1 cellular context compared by ENCODE assay signal in genomic region chr14:95516554-95517209, GRCh38.
TF ChIP-seq lines count a peak whose summit lies in the region.

SYNE3 (minus strand) TSS chr14:95516650; CDS start chr14:95475821, 40,829 bp downstream.

TF ChIP-seq in HCT116, 20 proteins besides CTCF, POLR2A, EP300 and RAD21 (continued from another document):
- TF ChIP-seq, protein P1, sequence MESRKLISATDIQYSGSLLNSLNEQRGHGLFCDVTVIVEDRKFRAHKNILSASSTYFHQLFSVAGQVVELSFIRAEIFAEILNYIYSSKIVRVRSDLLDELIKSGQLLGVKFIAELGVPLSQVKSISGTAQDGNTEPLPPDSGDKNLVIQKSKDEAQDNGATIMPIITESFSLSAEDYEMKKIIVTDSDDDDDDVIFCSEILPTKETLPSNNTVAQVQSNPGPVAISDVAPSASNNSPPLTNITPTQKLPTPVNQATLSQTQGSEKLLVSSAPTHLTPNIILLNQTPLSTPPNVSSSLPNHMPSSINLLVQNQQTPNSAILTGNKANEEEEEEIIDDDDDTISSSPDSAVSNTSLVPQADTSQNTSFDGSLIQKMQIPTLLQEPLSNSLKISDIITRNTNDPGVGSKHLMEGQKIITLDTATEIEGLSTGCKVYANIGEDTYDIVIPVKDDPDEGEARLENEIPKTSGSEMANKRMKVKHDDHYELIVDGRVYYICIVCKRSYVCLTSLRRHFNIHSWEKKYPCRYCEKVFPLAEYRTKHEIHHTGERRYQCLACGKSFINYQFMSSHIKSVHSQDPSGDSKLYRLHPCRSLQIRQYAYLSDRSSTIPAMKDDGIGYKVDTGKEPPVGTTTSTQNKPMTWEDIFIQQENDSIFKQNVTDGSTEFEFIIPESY (IDR thresholded peaks at IDR 0.05; ENCODE audit: extremely low read depth, insufficient replicate concordance, low read length) = no peak
- TF ChIP-seq EZH2phosphoT487 (IDR thresholded peaks at IDR 0.05; ENCODE audit: borderline replicate concordance) = no peak
- no peak for TF ChIP-seq SIN3A (IDR thresholded peaks at IDR 0.05; ENCODE audit: low read depth)
- TF ChIP-seq CEBPB (IDR thresholded peaks at IDR 0.05; ENCODE audit: low read depth) = no peak
